9 cellular contexts compared by ENCODE assay signal in the genomic region with DNA sequence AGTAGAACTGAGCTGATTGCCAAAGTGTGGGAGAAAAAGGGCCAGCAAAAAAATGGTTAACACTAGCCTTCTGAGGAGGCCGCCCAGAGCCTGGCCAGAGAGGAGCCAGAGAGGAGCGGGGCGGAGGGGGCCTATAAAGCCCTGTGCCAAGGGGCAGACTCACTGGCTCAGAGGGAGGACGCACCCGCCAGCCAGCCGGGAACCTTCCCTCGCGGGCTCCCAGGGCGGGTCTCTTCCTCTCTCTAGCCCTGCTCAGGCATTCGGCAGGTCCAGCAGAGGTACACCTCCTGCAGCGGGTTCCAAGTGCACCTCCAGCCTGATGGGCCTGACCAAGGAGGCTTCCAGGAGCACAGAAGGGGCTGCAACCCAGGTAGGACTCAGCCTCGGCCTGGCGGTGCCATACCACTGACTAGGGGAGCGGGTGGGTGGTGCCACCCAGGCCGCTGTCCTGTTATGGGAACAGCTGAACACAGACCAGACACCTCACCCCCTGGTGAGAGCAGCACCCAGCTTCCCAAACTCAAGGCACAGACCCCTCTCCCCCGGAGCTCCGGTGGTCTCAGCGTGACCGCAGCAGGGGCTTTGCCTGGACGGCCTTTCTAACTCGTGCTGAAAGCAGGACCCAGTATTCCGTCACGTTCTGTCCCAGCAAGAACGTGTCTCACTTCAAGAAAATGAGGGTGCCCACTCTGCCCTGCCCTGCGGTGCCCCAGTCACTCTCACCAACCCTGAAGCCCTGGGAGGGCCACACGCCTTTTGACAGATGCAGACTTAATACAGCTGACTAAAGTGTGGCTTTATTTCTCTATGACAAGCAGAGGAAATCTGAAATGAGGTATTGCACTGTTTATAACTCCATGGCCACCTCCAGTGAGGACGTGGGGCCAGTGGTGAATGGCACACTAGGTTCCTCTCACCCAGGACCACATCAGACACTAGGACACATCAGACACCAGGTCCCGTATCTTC. TPM values are rescaled to one million over a fixed set of nuclear protein-coding genes. Genes with fewer than 3 reads are reported as not detected.
DNase-seq lines count a peak whose midpoint lies in the region; FAIRE-seq and TF ChIP-seq lines count a peak whose summit lies in the region.
"Had no signal": no experiment of that assay in that cellular context is flagged by ENCODE, and none has a peak within 500 bp of the region (broad histone marks: within the 10 kb centered on the region; RNA-seq: fewer than 3 reads in every experiment).

A gene (plus strand): TSS at position 162 of the 969 bp plus-strand sequence. CDS start 3,616 bp downstream, outside the sequence.

- H2AFZ ChIP-seq in keratinocyte (ENCODE audit: control insufficient read depth, low read length): peak within 1 kb of the TSS; percentile 47

- no peaks in the 10 kb centered on the region for H3K9me3 ChIP-seq in breast epithelium
- H3K9me3 ChIP-seq in keratinocyte (ENCODE audit: control insufficient read depth, low read depth, low read length): no peaks in the 10 kb centered on the region
- no peaks in the 10 kb centered on the region for H3K9me3 ChIP-seq in subcutaneous abdominal adipose tissue (ENCODE audit: control insufficient read depth in 5 of 5, low read length in 5 of 5)

- TF ChIP-seq CTCF in breast epithelium (IDR thresholded peaks at IDR 0.05) (no peak), keratinocyte (optimal IDR thresholded peaks at IDR 0.05 in 1 of 3, IDR thresholded peaks at IDR 0.05 in 1 of 3, conservative IDR thresholded peaks at IDR 0.05 in 1 of 3; ENCODE audit: extremely low read depth in 1 of 3, insufficient read depth in 2 of 3, low read length in 3 of 3) (no peak)

- peaks cover 0 to 17% of the 10 kb centered on the region in 2 donors for H3K4me1 ChIP-seq in breast epithelium
- peaks cover 19% of the 10 kb centered on the region for H3K4me1 ChIP-seq in keratinocyte (ENCODE audit: control insufficient read depth, extremely low read depth, insufficient read depth, low read length)
- peaks cover 15 to 65% (median 58%) of the 10 kb centered on the region in 5 donors for H3K4me1 ChIP-seq in subcutaneous abdominal adipose tissue (ENCODE audit: control insufficient read depth in 5 of 5, insufficient read depth in 5 of 5, low read length in 5 of 5)

- H3K4me3 ChIP-seq in breast epithelium (peak within 1 kb of the TSS; percentile 36 to 71 (median 46)), keratinocyte (ENCODE audit: control insufficient read depth in 2 of 3, extremely low read depth in 1 of 3, insufficient read depth in 2 of 3, low read depth in 1 of 3, low read length in 3 of 3) (peak within 1 kb of the TSS; percentile 7 to 63 (median 39)), subcutaneous abdominal adipose tissue (ENCODE audit: low read depth in 1 of 5, low read length in 5 of 5) (peak within 1 kb of the TSS; percentile 64 to 73 (median 72))

- FAIRE-seq in keratinocyte (lab: Jason Lieb, UNC): no peak

- in situ Hi-C loops in Caki2 (cut with HindIII; ENCODE audit: low pct_unique_long_range_greater_than_20kb, low sequenced_read_pairs): no loop called here

- H3K9ac ChIP-seq in keratinocyte (ENCODE audit: control insufficient read depth, extremely low read depth, insufficient read depth, low read length): peak within 1 kb of the TSS; percentile 71
- H3K9ac ChIP-seq in subcutaneous abdominal adipose tissue (ENCODE audit: low read length in 5 of 5): peak within 1 kb of the TSS; percentile 37 to 71 (median 57)
- H3K9ac ChIP-seq: KMS-11 had no signal

- no peak for TF ChIP-seq POLR2A in breast epithelium (IDR thresholded peaks at IDR 0.05)

- H3K27ac ChIP-seq in breast epithelium (peak within 1 kb of the TSS in 1 of 2 donors; percentile 70), keratinocyte (ENCODE audit: control insufficient read depth, insufficient read depth, low read length) (peak within 1 kb of the TSS; percentile 36), subcutaneous abdominal adipose tissue (ENCODE audit: low read depth, low read length) (peak within 1 kb of the TSS; percentile 79)
- H3K27ac ChIP-seq: KMS-11 had no signal

- H3K4me2 ChIP-seq in keratinocyte (ENCODE audit: control insufficient read depth, extremely low read depth, insufficient read depth, low read depth, low read length): peak within 1 kb of the TSS; percentile 91
- H3K4me2 ChIP-seq: KMS-11 had no signal

- no peaks in the 10 kb centered on the region for H3K27me3 ChIP-seq in breast epithelium
- H3K27me3 ChIP-seq in keratinocyte (ENCODE audit: control insufficient read depth, extremely low read depth, insufficient read depth, low read length): no peaks in the 10 kb centered on the region
- H3K27me3 ChIP-seq in subcutaneous abdominal adipose tissue (ENCODE audit: control insufficient read depth in 5 of 5, insufficient read depth in 4 of 5, low read length in 5 of 5): no peaks in the 10 kb centered on the region

- peak; percentile 57 for DNase-seq in Caki2 (ENCODE audit: low read depth)
- peak; percentile 42 for DNase-seq in M059J (ENCODE audit: low read depth)
- no peak for DNase-seq in breast epithelium (ENCODE audit: low spot score in 2 of 2)
- no peak for DNase-seq in keratinocyte (ENCODE audit: low read depth, low spot score)
- no peak for DNase-seq in stimulated activated naive CD4-positive, alpha-beta T cell treated with Interleukin-2 at 50 U/mL for 16 hours (lab: John Stamatoyannopoulos, UW)
- no peak for DNase-seq in SW 1271 (lab: John Stamatoyannopoulos, UW)
- DNase-seq in NCI-H82 (lab: John Stamatoyannopoulos, UW): no peak

- dilution Hi-C loops in keratinocyte (cut with MboI; ENCODE audit: extremely low pct_ligation_motif_present, low sequenced_read_pairs): no loop called here

- H3K9me1 ChIP-seq in keratinocyte (ENCODE audit: control insufficient read depth, extremely low read depth, insufficient read depth, low read length): no peaks in the 10 kb centered on the region

- H4K20me1 ChIP-seq in keratinocyte (ENCODE audit: control insufficient read depth, extremely low read depth, insufficient read depth, low read length): peaks cover 6% of the 10 kb centered on the region

- intact Hi-C loops in breast epithelium (cut with DNase I; ENCODE audit: low total_unique reads): no loop called here

- H3K79me2 ChIP-seq in keratinocyte (ENCODE audit: control insufficient read depth, insufficient read depth, low read length): no peaks in the 10 kb centered on the region

- no peaks in the 10 kb centered on the region for H3K36me3 ChIP-seq in breast epithelium
- peaks cover 0 to 3% of the 10 kb centered on the region in 2 experiments for H3K36me3 ChIP-seq in keratinocyte (ENCODE audit: control insufficient read depth in 2 of 2, extremely low read depth in 1 of 2, insufficient read depth in 2 of 2, low read length in 2 of 2)
- peaks cover 0 to 27% (median 23%) of the 10 kb centered on the region in 5 donors for H3K36me3 ChIP-seq in subcutaneous abdominal adipose tissue (ENCODE audit: control insufficient read depth in 5 of 5, insufficient read depth in 5 of 5, low read length in 5 of 5)

RNA-seq across cellular contexts. Expression of the gene that starts here (rescaled TPM):
- 2.5 and 7.7 TPM in 2 replicates for total RNA-seq in Caki2 (2014; rRNA removed; shearing (Covaris generic); ENCODE audit: low replicate concordance)
- 0.22 and 0.25 TPM in 2 replicates for total RNA-seq in M059J (2014; rRNA removed; shearing (Covaris generic))
- 1 to 10 TPM; 2.6 to 3.3 (median 3.2) TPM for total RNA-seq in breast epithelium
- polyA plus RNA-seq in keratinocyte: 0.05 to 0.21 TPM (median 0.08 TPM) in 3 replicates
- not detected for polyA plus RNA-seq in keratinocyte (2011; ENCODE audit: low read depth)
- polyA plus RNA-seq in keratinocyte (2011; cell fraction: cytosol; rRNA removed): 0.04 and 0.12 TPM in 2 replicates
- 0.09 and 0.13 TPM in 2 replicates for polyA plus RNA-seq in keratinocyte (2011; cell fraction: nucleus; rRNA removed)
- 0.10 and 0.39 TPM in 2 replicates for polyA plus RNA-seq in keratinocyte (2012; ENCODE audit: low replicate concordance)
- not detected in 3 replicates for polyA minus RNA-seq in keratinocyte
- polyA minus RNA-seq in keratinocyte (2011; cell fraction: cytosol; rRNA and poly(A)+ RNA removed): not detected
- polyA minus RNA-seq in keratinocyte (2011; cell fraction: nucleus; rRNA and poly(A)+ RNA removed): not detected in 2 replicates

Comparison
In these comparisons a context has a peak if more than half of its experiments do, and no peak if none do; other contexts are left out.
1. Peak in DNase-seq in M059J; RNA of the gene not detected or under 1 TPM.